ENCODE assay signal across 10 cellular contexts in genomic region chr11:82229346-82229745, GRCh38.
A peak's percentile ranks its signal among the peaks of the same experiment; 100 is the strongest.
DNase-seq lines count a peak whose midpoint lies in the region; TF ChIP-seq lines count a peak whose summit lies in the region.
"Had no signal": no experiment of that assay in that cellular context is flagged by ENCODE, and none has a peak within 500 bp of the region (broad histone marks: within the 10 kb centered on the region; RNA-seq: fewer than 3 reads in every experiment).

No MANE protein-coding gene starts in this region.

- TF ChIP-seq EP300 in tibial nerve (IDR thresholded peaks at IDR 0.05) (no peak), suprapubic skin (IDR thresholded peaks at IDR 0.05) (no peak)

- H3K4me3 ChIP-seq in SU-DHL-6 (ENCODE audit: insufficient read depth, low read length, poor library complexity, severe bottlenecking) (no peak overlapping the region), tibial nerve (no peak overlapping the region), suprapubic skin (no peak overlapping the region)
- H3K4me3 ChIP-seq: BLaER1 treated with 17β-estradiol and CSF1 and Interleukin-3, amounts not matched to agents 10 nM and 100 nM had no signal

- no peak overlapping the region for H2AFZ ChIP-seq in SU-DHL-6 (ENCODE audit: low read depth, low read length, severe bottlenecking)

- no peaks in the 10 kb centered on the region for H3F3A ChIP-seq in SU-DHL-6 (ENCODE audit: insufficient read depth)

- no peak for TF ChIP-seq POLR2A in tibial nerve (IDR thresholded peaks at IDR 0.05)
- TF ChIP-seq POLR2A in suprapubic skin (IDR thresholded peaks at IDR 0.05): no peak

- H3K36me3 ChIP-seq in SU-DHL-6 (ENCODE audit: low read length): no peaks in the 10 kb centered on the region
- no peaks in the 10 kb centered on the region for H3K36me3 ChIP-seq in tibial nerve
- H3K36me3 ChIP-seq in suprapubic skin: no peaks in the 10 kb centered on the region
- H3K36me3 ChIP-seq: BLaER1 treated with 17β-estradiol and CSF1 and Interleukin-3, amounts not matched to agents 10 nM and 100 nM had no signal

- H3K4me2 ChIP-seq in SU-DHL-6 (ENCODE audit: low read depth, low read length, poor library complexity, severe bottlenecking): no peak overlapping the region
- H3K4me2 ChIP-seq: BLaER1 treated with 17β-estradiol and CSF1 and Interleukin-3, amounts not matched to agents 10 nM and 100 nM had no signal

- H3K9me2 ChIP-seq in SU-DHL-6 (replicated peaks; ENCODE audit: insufficient read depth, low read length): no peaks in the 10 kb centered on the region

- no peaks in the 10 kb centered on the region for H3K79me2 ChIP-seq in SU-DHL-6 (ENCODE audit: insufficient read depth, low read length)

- DNase-seq in NCI-H82 (lab: John Stamatoyannopoulos, UW) (peak; percentile 52), NCI-H82 treated with DMSO at 0.1 percent for 48 hours (lab: John Stamatoyannopoulos, UW; ENCODE audit: unreplicated experiment) (no peak), HT-29 (ENCODE audit: low spot score) (peak; percentile 66), medulla oblongata (ENCODE audit: extremely low spot score) (peak; percentile 31), tibial nerve (ENCODE audit: low spot score in 2 of 2) (no peak), suprapubic skin (ENCODE audit: low spot score in 2 of 2) (no peak)
- DNase-seq in stimulated activated CD4-positive, alpha-beta T cell treated with anti-CD3 and anti-CD28 coated beads, Interleukin-4, amount 100 ng/mL, for 24 hours: no peak
- DNase-seq: naive B cell had no signal

- no peaks in the 10 kb centered on the region for H4K20me1 ChIP-seq in SU-DHL-6 (ENCODE audit: low read depth, low read length)
- H4K20me1 ChIP-seq: BLaER1 treated with 17β-estradiol and CSF1 and Interleukin-3, amounts not matched to agents 10 nM and 100 nM had no signal

- no peaks in the 10 kb centered on the region for H3K9me3 ChIP-seq in SU-DHL-6 (ENCODE audit: insufficient read depth, low read length)
- H3K9me3 ChIP-seq in tibial nerve: peaks cover 0 to 6% (median 0%) of the 10 kb centered on the region in 4 donors
- no peaks in the 10 kb centered on the region for H3K9me3 ChIP-seq in suprapubic skin

- no peak overlapping the region for H3K9ac ChIP-seq in SU-DHL-6 (ENCODE audit: low read length)
- H3K9ac ChIP-seq: BLaER1 treated with 17β-estradiol and CSF1 and Interleukin-3, amounts not matched to agents 10 nM and 100 nM had no signal

- H3K4me1 ChIP-seq in tibial nerve (no peaks in the 10 kb centered on the region), suprapubic skin (no peaks in the 10 kb centered on the region)

- H3K27ac ChIP-seq in SU-DHL-6 (ENCODE audit: low read depth, low read length): no peak overlapping the region
- H3K27ac ChIP-seq in tibial nerve: no peak overlapping the region
- H3K27ac ChIP-seq in suprapubic skin: no peak overlapping the region
- H3K27ac ChIP-seq: BLaER1 treated with 17β-estradiol and CSF1 and Interleukin-3, amounts not matched to agents 10 nM and 100 nM had no signal

- H3K27me3 ChIP-seq in SU-DHL-6 (ENCODE audit: low read length) (no peaks in the 10 kb centered on the region), tibial nerve (no peaks in the 10 kb centered on the region), suprapubic skin (no peaks in the 10 kb centered on the region)
- H3K27me3 ChIP-seq: BLaER1 treated with 17β-estradiol and CSF1 and Interleukin-3, amounts not matched to agents 10 nM and 100 nM had no signal

- TF ChIP-seq CTCF in SU-DHL-6 (IDR thresholded peaks at IDR 0.05; ENCODE audit: insufficient read depth, low read length, poor library complexity, severe bottlenecking) (peak; percentile 43), tibial nerve (IDR thresholded peaks at IDR 0.05) (no peak), suprapubic skin (IDR thresholded peaks at IDR 0.05) (no peak)

Comparison
In these comparisons a context has a peak if more than half of its experiments do, and no peak if none do; other contexts are left out.
1. DNase-seq: peak in NCI-H82 (single experiment), HT-29 (single experiment) and medulla oblongata (single experiment); none in NCI-H82 treated with DMSO at 0.1 percent for 48 hours (single experiment), stimulated activated CD4-positive, alpha-beta T cell treated with anti-CD3 and anti-CD28 coated beads, Interleukin-4, amount 100 ng/mL, for 24 hours (single experiment), tibial nerve (0 of 2) and suprapubic skin (0 of 2).